ENCODE assay signal across 8 cellular contexts in the genomic region with DNA sequence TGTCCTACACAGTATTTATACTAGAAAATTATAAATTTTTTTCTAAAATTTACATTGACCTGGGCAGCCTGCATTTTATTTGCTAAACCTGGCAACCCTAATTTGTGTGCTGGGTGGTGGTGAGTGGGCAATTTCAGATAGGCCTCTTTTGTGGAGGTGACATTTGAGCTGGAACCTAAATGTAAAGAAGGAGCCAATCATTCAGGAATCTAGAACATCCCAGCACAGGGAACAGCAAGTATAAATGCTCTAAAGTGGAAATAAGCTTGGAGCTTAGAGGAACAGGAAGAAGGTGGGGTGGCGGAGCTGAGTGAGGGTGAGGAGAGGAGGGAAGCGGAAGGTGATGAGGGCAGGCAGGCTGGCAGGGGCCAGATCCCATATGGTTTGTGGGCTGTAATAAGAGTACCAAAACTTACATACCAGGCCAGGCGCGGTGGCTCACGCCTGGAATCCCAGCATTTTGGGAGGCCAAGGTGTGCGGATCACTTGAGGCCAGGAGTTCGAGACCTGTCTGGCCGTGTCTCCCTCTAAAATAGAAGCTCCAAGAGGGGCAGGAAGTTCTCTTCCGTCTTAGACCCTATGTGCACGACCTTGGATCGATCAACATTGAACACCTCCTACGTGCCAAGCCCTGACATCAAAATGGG. TPM values are rescaled to one million over a fixed set of nuclear protein-coding genes. Genes with fewer than 3 reads are reported as not detected.
DNase-seq lines count a peak whose midpoint lies in the region; ATAC-seq and TF ChIP-seq lines count a peak whose summit lies in the region.

No MANE protein-coding gene starts in this region.

- H3K27me3 Mint-ChIP-seq in type B pancreatic cell, result no peaks in the 10 kb centered on the region

- no peaks in the 10 kb centered on the region for H3K9me3 Mint-ChIP-seq in type B pancreatic cell

- peak overlapping the region; percentile 99 for H3K27ac Mint-ChIP-seq in type B pancreatic cell

- H3K27ac ChIP-seq in dorsolateral prefrontal cortex, result peak overlapping the region; percentile 79 to 99 (median 93)

- H3K9me3 ChIP-seq in mononuclear cell (ENCODE audit: low read depth, low read length), result no peaks in the 10 kb centered on the region

- TF ChIP-seq CTCF in AG09309 (IDR thresholded peaks at IDR 0.05; ENCODE audit: control insufficient read depth, insufficient read depth, low read depth, low read length, missing control alignments) (no peak), dorsolateral prefrontal cortex (IDR thresholded peaks at IDR 0.05 in 54 of 56, conservative IDR thresholded peaks at IDR 0.05 in 2 of 56; ENCODE audit: low read depth in 1 of 56, partially characterized antibody in 56 of 56) (no peak), type B pancreatic cell (conservative IDR thresholded peaks at IDR 0.05) (no peak)

- H3K4me3 ChIP-seq in AG09309 (ENCODE audit: control insufficient read depth, low read depth, low read length), result peak overlapping the region; percentile 100
- H3K4me3 ChIP-seq in dorsolateral prefrontal cortex, result peak overlapping the region; percentile 76 to 100 (median 98)
- H3K4me3 ChIP-seq in mononuclear cell (ENCODE audit: low read length), result peak overlapping the region; percentile 99

- peaks cover 19% of the 10 kb centered on the region for H3K4me1 Mint-ChIP-seq in type B pancreatic cell (ENCODE audit: unreplicated experiment)

- peak overlapping the region; percentile 98 for H3K4me3 Mint-ChIP-seq in type B pancreatic cell

- ATAC-seq in GM19455 (IDR thresholded peaks at IDR 0.05; ENCODE audit: unreplicated experiment) (peak; percentile 3), HG03139 (IDR thresholded peaks at IDR 0.05; ENCODE audit: unreplicated experiment) (no peak)
- ATAC-seq in activated CD4-positive, CD25-positive, alpha-beta regulatory T cell treated with anti-CD3 and anti-CD28 coated beads, Interleukin-2, amount 50 U/mL, for 24 hours, result no peak

- no peaks in the 10 kb centered on the region for H3K27me3 ChIP-seq in dorsolateral prefrontal cortex
- H3K27me3 ChIP-seq in mononuclear cell (ENCODE audit: insufficient read depth, low read length), result no peaks in the 10 kb centered on the region

- DNase-seq in AG09309 (ENCODE audit: low read depth) (no peak), RKO (ENCODE audit: low spot score) (peak; percentile 31), dorsolateral prefrontal cortex (peak in 4 of 10 donors; percentile 8 to 50 (median 36)), type B pancreatic cell (ENCODE audit: extremely low spot score, unreplicated experiment) (no peak)

- H3K4me1 ChIP-seq in mononuclear cell (ENCODE audit: insufficient read depth, low read length), result peaks cover 36% of the 10 kb centered on the region

- intact Hi-C loops in dorsolateral prefrontal cortex (cut with DNase I), result loop anchor here (5.0 kb wide), 5 partner anchors 58 to 232 kb away; a partner anchor contains a TSS

- H3K36me3 Mint-ChIP-seq in type B pancreatic cell, result peaks cover 12% of the 10 kb centered on the region

RNA-seq across cellular contexts. Expression of a gene that starts 0.5 kb away (rescaled TPM):
- total RNA-seq in dorsolateral prefrontal cortex (10 to 100 TPM; 28.8 to 70.9 (median 55.4) TPM), mononuclear cell (33.6 TPM), type B pancreatic cell (ENCODE audit: low replicate concordance) (78.1 and 111 TPM in 2 replicates)
